In genomic region chr5:113022661-113023060, GRCh38 we compare ENCODE assay signal across 8 cellular contexts. TPM values are rescaled to one million over a fixed set of nuclear protein-coding genes. Genes with fewer than 3 reads are reported as not detected.
A peak's percentile ranks its signal among the peaks of the same experiment; 100 is the strongest.
DNase-seq lines count a peak whose midpoint lies in the region; ATAC-seq and TF ChIP-seq lines count a peak whose summit lies in the region.

No MANE protein-coding gene starts in this region.

- no TSS peak for BruUV-seq in IMR-90 (replicated peaks; lab: Mats Ljungman, UMichigan)

- H2AK9ac ChIP-seq in IMR-90 (replicated peaks; ENCODE audit: low read depth, low read length, poor library complexity) = no peak overlapping the region

- H3K9ac ChIP-seq in IMR-90 (ENCODE audit: low read depth, low read length) = no peak overlapping the region

- H3K56ac ChIP-seq in IMR-90 (ENCODE audit: extremely low read depth, insufficient read depth, low read length) = no peak overlapping the region

- H2BK20ac ChIP-seq in IMR-90 (ENCODE audit: low read depth, low read length) = no peak overlapping the region

- TF ChIP-seq POLR2A in IMR-90 (IDR thresholded peaks at IDR 0.05; ENCODE audit: low read depth, low read length) = no peak
- no peak for TF ChIP-seq POLR2A in adrenal gland (IDR thresholded peaks at IDR 0.05)

- in situ Hi-C loops in IMR-90 (cut with MboI; ENCODE audit: low sequenced_read_pairs) = no loop called here

- POLR2A ChIA-PET in IMR-90 (lab: Charles Lee; ENCODE audit: unreplicated experiment) = no interaction called here

- TF ChIP-seq CTCF in IMR-90 (conservative IDR thresholded peaks at IDR 0.05; ENCODE audit: low read depth, low read length) (no peak), adrenal gland (IDR thresholded peaks at IDR 0.05) (no peak)

- CTCF ChIA-PET in IMR-90 (lab: Yijun Ruan, JAX) = interaction anchor here (0.7 kb wide), 1 partner anchor 314 kb away, joined by 3 read pairs; no protein-coding TSS in a partner anchor

- H3K4me2 ChIP-seq in IMR-90 (ENCODE audit: low read depth, low read length) = no peak overlapping the region

- intact Hi-C loops in IMR-90 (cut with micrococcal nuclease) (no loop called here), adrenal gland (cut with DNase I) (no loop called here)

- H3K14ac ChIP-seq in IMR-90 (replicated peaks; ENCODE audit: low read depth, low read length) = no peak overlapping the region; the same call in 1 of the 2 replicates

- H3K27ac ChIP-seq in IMR-90 (ENCODE audit: insufficient read depth, low read length) (no peak overlapping the region), adrenal gland (no peak overlapping the region)

- no peak overlapping the region for H3K23ac ChIP-seq in IMR-90 (ENCODE audit: low read depth, low read length)

- H2BK15ac ChIP-seq in IMR-90 (ENCODE audit: low read depth, low read length) = no peak overlapping the region

- no peak for TF ChIP-seq RAD21 in IMR-90 (IDR thresholded peaks at IDR 0.05; ENCODE audit: low read length)

- peaks cover 11% of the 10 kb centered on the region for H3K9me1 ChIP-seq in IMR-90 (ENCODE audit: insufficient read depth, low read length)

- no peak overlapping the region for H2AFZ ChIP-seq in IMR-90 (replicated peaks; ENCODE audit: low read length, poor library complexity)

- H3K4ac ChIP-seq in IMR-90 (ENCODE audit: low read depth, low read length) = no peak overlapping the region

- H3K27me3 ChIP-seq in IMR-90 (ENCODE audit: control insufficient read depth, insufficient read depth, low read length) = no peaks in the 10 kb centered on the region
- no peaks in the 10 kb centered on the region for H3K27me3 ChIP-seq in adrenal gland

- no peak overlapping the region for H4K8ac ChIP-seq in IMR-90 (ENCODE audit: low read depth in 2 of 2, low read length in 2 of 2)

- ATAC-seq in GM21515 (IDR thresholded peaks at IDR 0.05; ENCODE audit: unreplicated experiment) (peak; percentile 73), IMR-90 (ENCODE audit: low read depth) (no peak)

- H3K79me1 ChIP-seq in IMR-90 (ENCODE audit: low read depth in 1 of 2, low read length in 2 of 2) = peaks cover 19 to 31% of the 10 kb centered on the region in 2 experiments; a peak in 3 of 4 replicates

- H3K4me3 ChIP-seq in IMR-90 (ENCODE audit: insufficient read depth, low read depth, low read length) = no peak overlapping the region
- no peak overlapping the region for H3K4me3 ChIP-seq in adrenal gland

- H2BK120ac ChIP-seq in IMR-90 (ENCODE audit: low read depth, low read length) = no peak overlapping the region

- dilution Hi-C loops in IMR-90 (cut with HindIII; ENCODE audit: low sequenced_read_pairs, unreplicated experiment) = no loop called here

- H4K91ac ChIP-seq in IMR-90 (ENCODE audit: insufficient read depth, low read depth, low read length) = no peak overlapping the region

- H3K4me1 ChIP-seq in IMR-90 (ENCODE audit: control insufficient read depth, insufficient read depth, low read length) = peaks cover 7% of the 10 kb centered on the region
- H3K4me1 ChIP-seq in adrenal gland (replicated peaks in 1 of 2) = no peaks in the 10 kb centered on the region

- H3K9me3 ChIP-seq in IMR-90 (ENCODE audit: control insufficient read depth, insufficient read depth, low read length) (no peaks in the 10 kb centered on the region), adrenal gland (replicated peaks in 1 of 3) (no peaks in the 10 kb centered on the region)

- H4K20me1 ChIP-seq in IMR-90 (ENCODE audit: insufficient read depth, low read length) = no peaks in the 10 kb centered on the region

- no peak overlapping the region for H4K5ac ChIP-seq in IMR-90 (ENCODE audit: low read depth, low read length)

- 100% methylated on average over 1 of the region's 2 CpGs; no CpG with 5 or more reads in 1 of the 2 experiments for WGBS in IMR-90 (ENCODE audit: extremely low coverage in 2 of 2, insufficient read length in 1 of 2), 2 experiments
- 60 to 77% (median 70%) methylated on average over 2 of the region's 2 CpGs for WGBS in adrenal gland, 4 donors

- H2BK5ac ChIP-seq in IMR-90 (ENCODE audit: low read depth, low read length, poor library complexity, severe bottlenecking) = no peak overlapping the region

- peak; percentile 78 for DNase-seq in ELR (ENCODE audit: low read depth)
- DNase-seq in IMR-90 = peak; percentile 37
- peak; percentile 13 for DNase-seq in effector CD4-positive, alpha-beta T cell
- no peak for DNase-seq in amygdala (lab: John Stamatoyannopoulos, UW)
- DNase-seq in adrenal gland = no peak
- no peak for DNase-seq in NCI-H1105 (lab: John Stamatoyannopoulos, UW)
- DNase-seq in NK-92 (lab: John Stamatoyannopoulos, UW; ENCODE audit: unreplicated experiment) = no peak

- H2AK5ac ChIP-seq in IMR-90 (ENCODE audit: low read depth, low read length) = no peak overlapping the region

- H3K18ac ChIP-seq in IMR-90 (ENCODE audit: low read depth, low read length) = no peak overlapping the region

- H3K36me3 ChIP-seq in IMR-90 (ENCODE audit: control insufficient read depth, insufficient read depth, low read length) = peaks cover 22% of the 10 kb centered on the region
- peaks cover 0 to 14% of the 10 kb centered on the region in 2 donors for H3K36me3 ChIP-seq in adrenal gland (replicated peaks in 1 of 2)

TF ChIP-seq in IMR-90, 13 proteins besides CTCF, POLR2A, EP300 and RAD21:
- TF ChIP-seq ELK1 (IDR thresholded peaks at IDR 0.05; ENCODE audit: borderline replicate concordance, low read depth, low read length) (no peak), RCOR1 (IDR thresholded peaks at IDR 0.05; ENCODE audit: insufficient replicate concordance, low read length) (no peak), SMC3 (IDR thresholded peaks at IDR 0.05; ENCODE audit: low read depth, low read length) (no peak), BHLHE40 (IDR thresholded peaks at IDR 0.05; ENCODE audit: low read depth, low read length) (no peak), NFE2L2 (IDR thresholded peaks at IDR 0.05; ENCODE audit: low read depth, low read length) (no peak), CHD1 (IDR thresholded peaks at IDR 0.05; ENCODE audit: low read depth, low read length) (no peak), FOS (IDR thresholded peaks at IDR 0.05; ENCODE audit: low read depth, low read length) (no peak), MAFK (IDR thresholded peaks at IDR 0.05; ENCODE audit: low read depth, low read length) (no peak), RFX5 (IDR thresholded peaks at IDR 0.05; ENCODE audit: low read depth, low read length) (no peak), USF2 (IDR thresholded peaks at IDR 0.05; ENCODE audit: low read depth, low read length) (no peak), CEBPB (IDR thresholded peaks at IDR 0.05; ENCODE audit: low read depth, low read length) (no peak), MAZ (IDR thresholded peaks at IDR 0.05; ENCODE audit: borderline replicate concordance, low read depth, low read length) (no peak), MXI1 (IDR thresholded peaks at IDR 0.05; ENCODE audit: borderline replicate concordance, low read depth, low read length) (no peak)

RNA-seq across cellular contexts. Expression of gene DCP2, which starts 46.1 kb away (rescaled TPM):
- total RNA-seq in IMR-90 (2012; rRNA removed) = 18.6 and 30.6 TPM in 2 replicates
- polyA plus RNA-seq in IMR-90 (2012; rRNA removed) = 6.2 and 6.9 TPM in 2 replicates
- 1.2 and 3.6 TPM in 2 replicates for polyA plus RNA-seq in IMR-90 (2012; cell fraction: cytosol; rRNA removed)
- polyA plus RNA-seq in IMR-90 (2012; cell fraction: nucleus; rRNA removed; ENCODE audit: low replicate concordance) = 3.2 and 4.9 TPM in 2 replicates
- total RNA-seq in adrenal gland = 10 to 100 TPM; 17.5 to 50.4 (median 44.3) TPM
- 1 to 10 TPM; 7.0 to 9.9 (median 7.2) TPM for polyA plus RNA-seq in adrenal gland

Comparison
In these comparisons a context has a peak if more than half of its experiments do, and no peak if none do; other contexts are left out.
1. DNase-seq: peak in ELR (single experiment), IMR-90 (single experiment) and effector CD4-positive, alpha-beta T cell (single experiment); none in amygdala (0 of 56), adrenal gland (0 of 7), NCI-H1105 (single experiment) and NK-92 (single experiment).